ENCODE assay signal across 24 cellular contexts in the genomic region with DNA sequence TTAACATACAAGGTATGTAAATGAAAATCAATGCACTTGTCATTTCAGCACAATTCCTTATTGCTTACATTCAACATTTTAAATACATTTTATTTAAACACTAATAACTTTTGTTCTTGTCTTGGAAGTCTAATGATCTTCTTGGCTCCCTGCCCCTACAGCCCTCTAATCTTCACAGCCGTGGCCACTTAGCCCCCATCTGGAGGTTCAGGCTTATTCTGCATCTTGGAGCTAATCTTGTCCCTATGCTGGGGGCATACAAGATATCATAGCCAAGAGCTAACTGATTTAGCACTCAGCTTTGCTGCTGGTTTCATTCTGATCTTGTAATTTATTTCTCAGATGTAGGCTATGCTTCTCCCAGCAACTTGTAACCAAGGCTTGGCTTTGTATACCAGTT.
"Had no signal": no experiment of that assay in that cellular context is flagged by ENCODE, and none has a peak within 500 bp of the region (broad histone marks: within the 10 kb centered on the region; RNA-seq: fewer than 3 reads in every experiment).

No MANE protein-coding gene starts in this region.

- ATAC-seq: esophagus mucosa; gastrocnemius medialis; left ventricle myocardium superior; mucosa of descending colon; natural killer cell treated with Interleukin-12 subunit alpha and Interleukin-12 subunit beta and Interleukin-15 and Interleukin-18, amount 100 ng/mL, for 72 hours; pancreas; right lobe of liver; stimulated activated naive CD8-positive, alpha-beta T cell treated with anti-CD3 and anti-CD28 coated beads, Interleukin-15, amount 100 ng/mL, for 72 hours had no signal

- H3K27me3 ChIP-seq: gastrocnemius medialis, neutrophil, pancreas, right lobe of liver, suprapubic skin, transverse colon had no signal

- DNase-seq: effector CD8-positive, alpha-beta T cell; endodermal cell; foreskin fibroblast; gastrocnemius medialis; head of caudate nucleus; left ventricle myocardium superior; mucosa of descending colon; naive B cell; pancreas; retina; right lobe of liver; small intestine; stimulated activated CD4-positive, alpha-beta T cell treated with anti-CD3 and anti-CD28 coated beads, Interleukin-1b, Interleukin-23, amount 100 ng/mL, for 48 hours; stimulated activated CD4-positive, alpha-beta T cell treated with anti-CD3 and anti-CD28 coated beads, Interleukin-4, amount 100 ng/mL, for 1 hour; stimulated activated CD8-positive, alpha-beta memory T cell treated with anti-CD3 and anti-CD28 coated beads, Interleukin-4, amount 100 ng/mL, for 48 hours; stimulated activated naive CD4-positive, alpha-beta T cell; stimulated activated naive CD8-positive, alpha-beta T cell treated with anti-CD3 and anti-CD28 coated beads, Interleukin-15, amount 100 ng/mL, for 72 hours; transverse colon had no signal

- H3K4me3 ChIP-seq: gastrocnemius medialis, lung, mucosa of descending colon, pancreas, right lobe of liver, suprapubic skin, transverse colon had no signal

- H3K27ac ChIP-seq: epithelial cell of prostate, gastrocnemius medialis, neutrophil, pancreas, right lobe of liver, suprapubic skin, transverse colon had no signal

- H3K9me3 ChIP-seq: gastrocnemius medialis, mucosa of descending colon, neutrophil, pancreas, right lobe of liver, suprapubic skin, transverse colon had no signal

- H3K4me1 ChIP-seq: pancreas, right lobe of liver, suprapubic skin, transverse colon had no signal

- H3K36me3 ChIP-seq: gastrocnemius medialis, neutrophil, pancreas, right lobe of liver, suprapubic skin, transverse colon had no signal
